In genomic region chr4:110287130-110287529, GRCh38 we compare ENCODE assay signal across 8 cellular contexts.
DNase-seq lines count a peak whose midpoint lies in the region; ATAC-seq and TF ChIP-seq lines count a peak whose summit lies in the region.

No MANE protein-coding gene starts in this region.

- H3K4me3 ChIP-seq in astrocyte of the spinal cord (ENCODE audit: low read depth, low read length) = no peak overlapping the region
- H3K4me3 ChIP-seq in CD8-positive, alpha-beta T cell (ENCODE audit: low read depth, low read length) = no peak overlapping the region

- in situ Hi-C loops in astrocyte of the spinal cord (cut with HindIII; ENCODE audit: low sequenced_read_pairs) = no loop called here

- H3K27ac Mint-ChIP-seq in CD8-positive, alpha-beta T cell = no peak overlapping the region

- intact Hi-C loops in CD8-positive, alpha-beta T cell (cut with DNase I, micrococcal nuclease) = no loop called here

- H3K9me3 Mint-ChIP-seq in CD8-positive, alpha-beta T cell = no peaks in the 10 kb centered on the region

- H3K36me3 ChIP-seq in CD8-positive, alpha-beta T cell (ENCODE audit: insufficient read depth, low read length) = no peaks in the 10 kb centered on the region

- no peaks in the 10 kb centered on the region for H3K36me3 Mint-ChIP-seq in CD8-positive, alpha-beta T cell

- TF ChIP-seq CTCF in astrocyte of the spinal cord (IDR thresholded peaks at IDR 0.05; ENCODE audit: low read depth, low read length) = no peak
- no peak for TF ChIP-seq CTCF in CD8-positive, alpha-beta T cell (IDR thresholded peaks at IDR 0.05)

- no peak overlapping the region for H3K4me3 Mint-ChIP-seq in CD8-positive, alpha-beta T cell

- peaks cover 3% of the 10 kb centered on the region for H3K27me3 Mint-ChIP-seq in CD8-positive, alpha-beta T cell (ENCODE audit: low read depth)

- no peak overlapping the region for H3K27ac ChIP-seq in CD8-positive, alpha-beta T cell (ENCODE audit: low read depth, low read length)
- no peak overlapping the region for H3K27ac ChIP-seq in substantia nigra (ENCODE audit: low read depth, low read length, poor library complexity, severe bottlenecking)

- no peaks in the 10 kb centered on the region for H3K4me1 Mint-ChIP-seq in CD8-positive, alpha-beta T cell (ENCODE audit: low read depth)

- no peaks in the 10 kb centered on the region for H3K4me1 ChIP-seq in CD8-positive, alpha-beta T cell (ENCODE audit: insufficient read depth, low read length)

- ATAC-seq in GM19468 (IDR thresholded peaks at IDR 0.05; ENCODE audit: extremely low read depth, unreplicated experiment) (peak; percentile 98), HG03439 (IDR thresholded peaks at IDR 0.05; ENCODE audit: unreplicated experiment) (peak; percentile 100)
- ATAC-seq in CD8-positive, alpha-beta T cell = no peak

- POLR2A ChIA-PET in CD8-positive, alpha-beta T cell (lab: Charles Lee) = no interaction called here

- H3K9me3 ChIP-seq in CD8-positive, alpha-beta T cell (ENCODE audit: low read length) = no peaks in the 10 kb centered on the region

- peak; percentile 52 for DNase-seq in GM04504 (ENCODE audit: low read depth)
- peak; percentile 83 for DNase-seq in astrocyte of the spinal cord (ENCODE audit: low read depth, low spot score)
- no peak for DNase-seq in CD8-positive, alpha-beta T cell
- DNase-seq in SHP77 (lab: John Stamatoyannopoulos, UW) = no peak
- no peak for DNase-seq in substantia nigra (lab: John Stamatoyannopoulos, UW)
- DNase-seq in mesenteric fat pad (ENCODE audit: low spot score) = no peak

- no peaks in the 10 kb centered on the region for H3K27me3 ChIP-seq in CD8-positive, alpha-beta T cell (ENCODE audit: insufficient read depth, low read length)

- CTCF ChIA-PET in CD8-positive, alpha-beta T cell (lab: Charles Lee) = no interaction called here

Comparison
In these comparisons a context has a peak if more than half of its experiments do, and no peak if none do; other contexts are left out.
1. DNase-seq: peak in GM04504 (single experiment) and astrocyte of the spinal cord (single experiment); none in CD8-positive, alpha-beta T cell (0 of 7), SHP77 (0 of 2), substantia nigra (0 of 49) and mesenteric fat pad (single experiment).